ENCODE assay signal across 1 cellular context in genomic region chr16:57140866-57141668, GRCh38.
TF ChIP-seq lines count a peak whose summit lies in the region.

No MANE protein-coding gene starts in this region.

TF ChIP-seq in HepG2, 621 proteins besides CTCF, POLR2A, EP300 and RAD21:
- peak; percentile 56; the same call in 1 of the 2 replicates for TF ChIP-seq ZNF264 (CRISPR knock-in tag; IDR thresholded peaks at IDR 0.05)
- TF ChIP-seq THRA (CRISPR knock-in tag; IDR thresholded peaks at IDR 0.05; ENCODE audit: borderline replicate concordance), result no peak
- TF ChIP-seq ZNF747 (CRISPR knock-in tag; IDR thresholded peaks at IDR 0.05; ENCODE audit: borderline replicate concordance), result no peak
